8 cellular contexts compared by ENCODE assay signal in genomic region chr7:43985904-43986864, GRCh38. TPM values are rescaled to one million over a fixed set of nuclear protein-coding genes. Genes with fewer than 3 reads are reported as not detected.
DNase-seq lines count a peak whose midpoint lies in the region; ATAC-seq and TF ChIP-seq lines count a peak whose summit lies in the region.
"Not testable (repeated sequence)": the region's sequence is repeated elsewhere in the genome, so short reads cannot be mapped to it uniquely, and the experiment has no call there.

No MANE protein-coding gene starts in this region.

- not testable (repeated sequence) for H3K4me1 ChIP-seq in upper lobe of left lung

- H3K27me3 ChIP-seq in brain microvascular endothelial cell (replicated peaks); upper lobe of left lung: not testable (repeated sequence)

- WGBS in upper lobe of left lung, 2 donors = 12 to 47% methylated on average over 13 to 16 of the region's 33 CpGs

- in situ Hi-C loops in brain microvascular endothelial cell (cut with HindIII; ENCODE audit: low pct_ligation_motif_present, low sequenced_read_pairs) = not testable (repeated sequence)

- H3K4me3 ChIP-seq in brain microvascular endothelial cell (ENCODE audit: low read depth, low read length) (peak overlapping the region; percentile 17), upper lobe of left lung (peak overlapping the region in 1 of 4 donors; percentile 9)

- not testable (repeated sequence) for H3K9me3 ChIP-seq in upper lobe of left lung

- not testable (repeated sequence) for H3K36me3 ChIP-seq in brain microvascular endothelial cell (replicated peaks); upper lobe of left lung

- ATAC-seq in GM18498 (IDR thresholded peaks at IDR 0.05; ENCODE audit: unreplicated experiment) = peak; percentile 81
- peak; percentile 51 for ATAC-seq in HG02763 (IDR thresholded peaks at IDR 0.05; ENCODE audit: unreplicated experiment)
- peak; percentile 84 to 86 for ATAC-seq in upper lobe of left lung (ENCODE audit: low FRiP score in 2 of 2)

- DNase-seq in NCI-H2029 treated with DMSO at 0.1 percent for 48 hours (lab: John Stamatoyannopoulos, UW) (peak; percentile 20), brain microvascular endothelial cell (peak; percentile 69), hypothalamus (lab: John Stamatoyannopoulos, UW) (peak in 34 of 51 donors; percentile 4 to 79 (median 28)), retina (peak; percentile 78), upper lobe of left lung (peak; percentile 59 to 85)
- DNase-seq in activated CD4-positive, alpha-beta T cell treated with anti-CD3 and anti-CD28 coated beads for 1 hour = peak; percentile 73

- TF ChIP-seq CTCF in brain microvascular endothelial cell (IDR thresholded peaks at IDR 0.05; ENCODE audit: low read depth, low read length, missing control alignments) = peak; percentile 60
- peak in 5 of 6 experiments; percentile 13 to 83 (median 52) for TF ChIP-seq CTCF in upper lobe of left lung (IDR thresholded peaks at IDR 0.05)

- TF ChIP-seq POLR2A in upper lobe of left lung (IDR thresholded peaks at IDR 0.05) = not testable (repeated sequence)

- not testable (repeated sequence) for H3K27ac ChIP-seq in brain microvascular endothelial cell
- peak overlapping the region in 1 of 4 donors; percentile 60 for H3K27ac ChIP-seq in upper lobe of left lung

- TF ChIP-seq EP300 in upper lobe of left lung (IDR thresholded peaks at IDR 0.05) = not testable (repeated sequence)

RNA-seq across cellular contexts. Expression of gene SPDYE1, which starts 11.5 kb away (rescaled TPM):
- not detected for total RNA-seq in upper lobe of left lung

RNA-seq across cellular contexts. Expression of gene DBNL, which starts 58.3 kb away (rescaled TPM):
- 100 to 1,000 TPM in 5 of 6 donors, 10 to 100 TPM in 1; 81.8 to 169 (median 130) TPM for total RNA-seq in upper lobe of left lung

RNA-seq across cellular contexts. Expression of gene UBE2D4, which starts 59.9 kb away (rescaled TPM):
- total RNA-seq in upper lobe of left lung = 10 to 100 TPM in 5 of 6 donors, 1 to 10 TPM in 1; 4.9 to 24.9 (median 17.4) TPM

Comparison
In these comparisons a context has a peak if more than half of its experiments do, and no peak if none do; other contexts are left out.
1. DNase-seq: peak in every context shown above with its lines; median percentile 78 in retina; 73 in activated CD4-positive, alpha-beta T cell treated with anti-CD3 and anti-CD28 coated beads for 1 hour; 72 in upper lobe of left lung; 69 in brain microvascular endothelial cell; 28 in hypothalamus; 20 in NCI-H2029 treated with DMSO at 0.1 percent for 48 hours.